In the genomic region with DNA sequence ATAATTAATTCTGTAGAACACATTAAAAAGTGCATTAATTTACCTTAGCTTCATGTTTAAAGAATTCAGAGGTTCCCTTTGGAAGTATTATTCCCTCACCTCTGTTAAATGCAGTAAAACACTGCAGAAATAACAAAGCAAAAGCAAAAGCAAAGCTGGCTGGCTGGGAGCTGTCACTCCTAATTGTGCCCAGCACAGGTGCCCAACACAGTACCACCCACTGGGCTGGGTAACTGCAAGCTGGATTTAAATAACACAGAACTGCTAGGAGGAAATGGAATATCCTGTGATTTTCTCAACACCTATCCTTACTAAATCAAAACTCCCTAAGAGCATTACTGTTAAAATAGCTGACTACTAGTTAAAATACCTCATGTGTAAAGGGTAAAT, we compare ENCODE assay signal across 2 cellular contexts.
TF ChIP-seq lines count a peak whose summit lies in the region.

No MANE protein-coding gene starts in this region.

TF ChIP-seq in GM23338, 12 proteins besides CTCF, POLR2A, EP300 and RAD21 (continued from another document):
- TF ChIP-seq, protein P1, sequence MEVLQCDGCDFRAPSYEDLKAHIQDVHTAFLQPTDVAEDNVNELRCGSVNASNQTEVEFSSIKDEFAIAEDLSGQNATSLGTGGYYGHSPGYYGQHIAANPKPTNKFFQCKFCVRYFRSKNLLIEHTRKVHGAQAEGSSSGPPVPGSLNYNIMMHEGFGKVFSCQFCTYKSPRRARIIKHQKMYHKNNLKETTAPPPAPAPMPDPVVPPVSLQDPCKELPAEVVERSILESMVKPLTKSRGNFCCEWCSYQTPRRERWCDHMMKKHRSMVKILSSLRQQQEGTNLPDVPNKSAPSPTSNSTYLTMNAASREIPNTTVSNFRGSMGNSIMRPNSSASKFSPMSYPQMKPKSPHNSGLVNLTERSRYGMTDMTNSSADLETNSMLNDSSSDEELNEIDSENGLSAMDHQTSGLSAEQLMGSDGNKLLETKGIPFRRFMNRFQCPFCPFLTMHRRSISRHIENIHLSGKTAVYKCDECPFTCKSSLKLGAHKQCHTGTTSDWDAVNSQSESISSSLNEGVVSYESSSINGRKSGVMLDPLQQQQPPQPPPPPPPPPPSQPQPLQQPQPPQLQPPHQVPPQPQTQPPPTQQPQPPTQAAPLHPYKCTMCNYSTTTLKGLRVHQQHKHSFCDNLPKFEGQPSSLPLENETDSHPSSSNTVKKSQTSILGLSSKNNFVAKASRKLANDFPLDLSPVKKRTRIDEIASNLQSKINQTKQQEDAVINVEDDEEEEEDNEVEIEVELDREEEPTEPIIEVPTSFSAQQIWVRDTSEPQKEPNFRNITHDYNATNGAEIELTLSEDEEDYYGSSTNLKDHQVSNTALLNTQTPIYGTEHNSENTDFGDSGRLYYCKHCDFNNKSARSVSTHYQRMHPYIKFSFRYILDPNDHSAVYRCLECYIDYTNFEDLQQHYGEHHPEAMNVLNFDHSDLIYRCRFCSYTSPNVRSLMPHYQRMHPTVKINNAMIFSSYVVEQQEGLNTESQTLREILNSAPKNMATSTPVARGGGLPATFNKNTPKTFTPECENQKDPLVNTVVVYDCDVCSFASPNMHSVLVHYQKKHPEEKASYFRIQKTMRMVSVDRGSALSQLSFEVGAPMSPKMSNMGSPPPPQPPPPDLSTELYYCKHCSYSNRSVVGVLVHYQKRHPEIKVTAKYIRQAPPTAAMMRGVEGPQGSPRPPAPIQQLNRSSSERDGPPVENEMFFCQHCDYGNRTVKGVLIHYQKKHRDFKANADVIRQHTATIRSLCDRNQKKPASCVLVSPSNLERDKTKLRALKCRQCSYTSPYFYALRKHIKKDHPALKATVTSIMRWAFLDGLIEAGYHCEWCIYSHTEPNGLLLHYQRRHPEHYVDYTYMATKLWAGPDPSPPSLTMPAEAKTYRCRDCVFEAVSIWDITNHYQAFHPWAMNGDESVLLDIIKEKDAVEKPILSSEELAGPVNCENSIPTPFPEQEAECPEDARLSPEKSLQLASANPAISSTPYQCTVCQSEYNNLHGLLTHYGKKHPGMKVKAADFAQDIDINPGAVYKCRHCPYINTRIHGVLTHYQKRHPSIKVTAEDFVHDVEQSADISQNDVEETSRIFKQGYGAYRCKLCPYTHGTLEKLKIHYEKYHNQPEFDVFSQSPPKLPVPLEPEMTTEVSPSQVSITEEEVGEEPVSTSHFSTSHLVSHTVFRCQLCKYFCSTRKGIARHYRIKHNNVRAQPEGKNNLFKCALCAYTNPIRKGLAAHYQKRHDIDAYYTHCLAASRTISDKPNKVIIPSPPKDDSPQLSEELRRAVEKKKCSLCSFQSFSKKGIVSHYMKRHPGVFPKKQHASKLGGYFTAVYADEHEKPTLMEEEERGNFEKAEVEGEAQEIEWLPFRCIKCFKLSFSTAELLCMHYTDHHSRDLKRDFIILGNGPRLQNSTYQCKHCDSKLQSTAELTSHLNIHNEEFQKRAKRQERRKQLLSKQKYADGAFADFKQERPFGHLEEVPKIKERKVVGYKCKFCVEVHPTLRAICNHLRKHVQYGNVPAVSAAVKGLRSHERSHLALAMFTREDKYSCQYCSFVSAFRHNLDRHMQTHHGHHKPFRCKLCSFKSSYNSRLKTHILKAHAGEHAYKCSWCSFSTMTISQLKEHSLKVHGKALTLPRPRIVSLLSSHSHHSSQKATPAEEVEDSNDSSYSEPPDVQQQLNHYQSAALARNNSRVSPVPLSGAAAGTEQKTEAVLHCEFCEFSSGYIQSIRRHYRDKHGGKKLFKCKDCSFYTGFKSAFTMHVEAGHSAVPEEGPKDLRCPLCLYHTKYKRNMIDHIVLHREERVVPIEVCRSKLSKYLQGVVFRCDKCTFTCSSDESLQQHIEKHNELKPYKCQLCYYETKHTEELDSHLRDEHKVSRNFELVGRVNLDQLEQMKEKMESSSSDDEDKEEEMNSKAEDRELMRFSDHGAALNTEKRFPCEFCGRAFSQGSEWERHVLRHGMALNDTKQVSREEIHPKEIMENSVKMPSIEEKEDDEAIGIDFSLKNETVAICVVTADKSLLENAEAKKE (CRISPR knock-in tag; IDR thresholded peaks at IDR 0.05), result no peak
- TF ChIP-seq EZH2 (IDR thresholded peaks at IDR 0.05; ENCODE audit: low read depth, unreplicated experiment) (no peak), POLR2AphosphoS5 (IDR thresholded peaks at IDR 0.05; ENCODE audit: low read depth) (no peak)
- TF ChIP-seq, protein P2, sequence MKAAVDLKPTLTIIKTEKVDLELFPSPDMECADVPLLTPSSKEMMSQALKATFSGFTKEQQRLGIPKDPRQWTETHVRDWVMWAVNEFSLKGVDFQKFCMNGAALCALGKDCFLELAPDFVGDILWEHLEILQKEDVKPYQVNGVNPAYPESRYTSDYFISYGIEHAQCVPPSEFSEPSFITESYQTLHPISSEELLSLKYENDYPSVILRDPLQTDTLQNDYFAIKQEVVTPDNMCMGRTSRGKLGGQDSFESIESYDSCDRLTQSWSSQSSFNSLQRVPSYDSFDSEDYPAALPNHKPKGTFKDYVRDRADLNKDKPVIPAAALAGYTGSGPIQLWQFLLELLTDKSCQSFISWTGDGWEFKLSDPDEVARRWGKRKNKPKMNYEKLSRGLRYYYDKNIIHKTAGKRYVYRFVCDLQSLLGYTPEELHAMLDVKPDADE (IDR thresholded peaks at IDR 0.05), result no peak

TF ChIP-seq in SK-N-SH, 30 proteins besides CTCF, POLR2A, EP300 and RAD21 (continued from another document):
- no peak for TF ChIP-seq IRF3 (IDR thresholded peaks at IDR 0.05; ENCODE audit: low read depth, low read length)
TF ChIP-seq in SK-N-SH: peak in this region for 0.
